25 cellular contexts compared by ENCODE assay signal in the genomic region with DNA sequence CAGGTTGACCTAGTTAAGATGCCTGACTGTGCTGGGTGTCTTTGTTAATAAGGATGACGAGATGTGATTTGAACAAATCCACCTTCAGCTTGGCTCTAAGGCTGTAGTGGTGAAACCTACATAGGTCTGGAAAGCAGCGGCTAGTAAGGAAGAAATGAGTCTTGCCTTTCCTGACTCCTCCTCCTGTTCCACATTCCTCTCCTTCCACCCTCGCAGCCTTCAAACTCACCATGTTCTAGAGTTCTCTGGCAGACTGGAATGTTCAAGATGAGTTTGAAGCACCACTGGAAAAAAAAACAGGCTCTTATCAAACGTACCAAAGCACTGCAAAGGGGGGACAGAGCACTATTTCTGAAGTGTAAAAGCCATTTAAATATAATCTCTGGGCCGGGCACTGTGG.
"Had no signal": no experiment of that assay in that cellular context is flagged by ENCODE, and none has a peak within 500 bp of the region (broad histone marks: within the 10 kb centered on the region; RNA-seq: fewer than 3 reads in every experiment).

No MANE protein-coding gene starts in this region.

- H3K9me3 ChIP-seq: ascending aorta, body of pancreas, Peyer's patch, SJSA1 had no signal

- H3K4me1 ChIP-seq: ascending aorta, body of pancreas, Peyer's patch, SJSA1 had no signal

- DNase-seq: activated CD4-positive, alpha-beta T cell treated with anti-CD3 and anti-CD28 coated beads for 1 hour; activated CD4-positive, alpha-beta T cell treated with anti-CD3 and anti-CD28 coated beads, Interleukin-2, amount 10 ng/mL, durations not matched to agents 24 days and 14 days; activated CD4-positive, alpha-beta T cell treated with anti-CD3 and anti-CD28 coated beads, Interleukin-2, amount 50 U/mL, for 48 hours; activated CD8-positive, alpha-beta memory T cell treated with anti-CD3 and anti-CD28 coated beads, Interleukin-2, amount 10 ng/mL, durations not matched to agents 7 days and 5 days; activated effector memory CD4-positive, alpha-beta T cell treated with Interleukin-2 at 50 U/mL for 16 hours; activated naive CD4-positive, alpha-beta T cell; activated T-cell treated with anti-CD3 and anti-CD28 coated beads, Interleukin-2, amount 50 U/mL, for 24 hours; amniotic stem cell; body of pancreas; KG1; NCI-H1048; NCI-H146; NCI-H187 treated with DMSO at 0.1 percent for 48 hours; NCI-H2081 treated with DMSO at 0.1 percent for 48 hours; NCI-H2171; NCI-H2227 treated with DMSO at 0.1 percent for 48 hours; NCI-H446 treated with DMSO at 0.1 percent for 48 hours; NCI-H524 treated with DMSO at 0.1 percent for 48 hours; NCI-H774; OCI-M1; Peyer's patch; Right ventricle myocardium superior had no signal

- H3K27me3 ChIP-seq: ascending aorta, body of pancreas, Peyer's patch, SJSA1 had no signal

- H3K36me3 ChIP-seq: ascending aorta, Peyer's patch, SJSA1 had no signal

- H3K27ac ChIP-seq: ascending aorta, body of pancreas, Peyer's patch, RWPE1, SJSA1 had no signal

- H3K4me3 ChIP-seq: ascending aorta, body of pancreas, Peyer's patch, SJSA1 had no signal
